Comparison of ENCODE assay signal across 16 cellular contexts in genomic region chr7:3461923-3462322, GRCh38.
A peak's percentile ranks its signal among the peaks of the same experiment; 100 is the strongest.
DNase-seq lines count a peak whose midpoint lies in the region; ATAC-seq and TF ChIP-seq lines count a peak whose summit lies in the region.
"Had no signal": no experiment of that assay in that cellular context is flagged by ENCODE, and none has a peak within 500 bp of the region (broad histone marks: within the 10 kb centered on the region; RNA-seq: fewer than 3 reads in every experiment).

No MANE protein-coding gene starts in this region.

- TF ChIP-seq CTCF in CD8-positive, alpha-beta T cell (IDR thresholded peaks at IDR 0.05) = no peak

- no peak overlapping the region for H3K4me3 ChIP-seq in CD8-positive, alpha-beta T cell (ENCODE audit: low read depth, low read length)
- H3K4me3 ChIP-seq: GM23248, SJCRH30, spleen had no signal

- POLR2A ChIA-PET in CD8-positive, alpha-beta T cell (lab: Charles Lee) = interaction anchor here (0.6 to 1.3 kb wide), 4 partner anchors 18 to 710 kb away, joined by 3 read pairs; no protein-coding TSS in a partner anchor
- POLR2A ChIA-PET in activated CD4-positive, alpha-beta memory T cell treated with anti-CD3 and anti-CD28 coated beads for 36 hours (lab: Charles Lee) = interaction anchor here (0.6 kb wide), 3 partner anchors 32 to 211 kb away, joined by 3 to 5 read pairs (median 3); no protein-coding TSS in a partner anchor

- intact Hi-C loops in CD8-positive, alpha-beta T cell (cut with DNase I, micrococcal nuclease) = loop anchor here (2.0 to 10.0 kb wide), 3 partner anchors 21 to 597 kb away; partner anchors contain the start of gene SDK1 (in 2 of the 2)
- intact Hi-C loops in activated CD4-positive, alpha-beta memory T cell treated with anti-CD3 and anti-CD28 coated beads for 36 hours (cut with micrococcal nuclease) = loop anchor here (2.0 to 5.0 kb wide), 3 partner anchors 55 to 210 kb away; no protein-coding TSS in a partner anchor

- H3K4me3 Mint-ChIP-seq in CD8-positive, alpha-beta T cell = peak overlapping the region; percentile 74
- peak overlapping the region; percentile 59 for H3K4me3 Mint-ChIP-seq in activated CD4-positive, alpha-beta memory T cell treated with anti-CD3 and anti-CD28 coated beads for 36 hours
- H3K4me3 Mint-ChIP-seq: brain, IgD-negative memory B cell had no signal

- no peaks in the 10 kb centered on the region for H3K9me3 ChIP-seq in CD8-positive, alpha-beta T cell (ENCODE audit: low read length)
- H3K9me3 ChIP-seq: SJCRH30, spleen had no signal

- peaks cover 51% of the 10 kb centered on the region for H3K4me1 ChIP-seq in CD8-positive, alpha-beta T cell (ENCODE audit: insufficient read depth, low read length)

- H3K27ac ChIP-seq in CD8-positive, alpha-beta T cell (ENCODE audit: low read depth, low read length) = peak overlapping the region; percentile 2
- H3K27ac ChIP-seq: GM23248, SJCRH30 had no signal

- CTCF ChIA-PET in CD8-positive, alpha-beta T cell (lab: Charles Lee) = interaction anchor here (1.4 kb wide), 1 partner anchor 19 kb away, joined by 3 read pairs; no protein-coding TSS in a partner anchor
- CTCF ChIA-PET in activated CD4-positive, alpha-beta memory T cell treated with anti-CD3 and anti-CD28 coated beads for 36 hours (lab: Charles Lee) = no interaction called here

- H3K27me3 ChIP-seq in CD8-positive, alpha-beta T cell (ENCODE audit: insufficient read depth, low read length) = no peaks in the 10 kb centered on the region
- H3K27me3 ChIP-seq: SJCRH30, spleen had no signal

- peaks cover 46% of the 10 kb centered on the region for H3K4me1 Mint-ChIP-seq in CD8-positive, alpha-beta T cell (ENCODE audit: low read depth)
- H3K4me1 Mint-ChIP-seq in activated CD4-positive, alpha-beta memory T cell treated with anti-CD3 and anti-CD28 coated beads for 36 hours (ENCODE audit: low read depth) = peaks cover 29% of the 10 kb centered on the region
- H3K4me1 Mint-ChIP-seq: IgD-negative memory B cell had no signal

- peak overlapping the region; percentile 92 for H3K27ac Mint-ChIP-seq in CD8-positive, alpha-beta T cell
- H3K27ac Mint-ChIP-seq in activated CD4-positive, alpha-beta memory T cell treated with anti-CD3 and anti-CD28 coated beads for 36 hours = peak overlapping the region; percentile 80
- H3K27ac Mint-ChIP-seq: brain, IgD-negative memory B cell had no signal

- no peaks in the 10 kb centered on the region for H3K9me3 Mint-ChIP-seq in CD8-positive, alpha-beta T cell
- no peaks in the 10 kb centered on the region for H3K9me3 Mint-ChIP-seq in activated CD4-positive, alpha-beta memory T cell treated with anti-CD3 and anti-CD28 coated beads for 36 hours

- peak; percentile 28 to 84 (median 62) for DNase-seq in CD8-positive, alpha-beta T cell
- peak; percentile 83 for DNase-seq in activated CD4-positive, alpha-beta memory T cell treated with anti-CD3 and anti-CD28 coated beads for 36 hours
- peak; percentile 64 for DNase-seq in activated naive CD4-positive, alpha-beta T cell treated with anti-CD3 and anti-CD28 coated beads, Interleukin-2, amount 50 U/mL, for 16 hours
- DNase-seq in stimulated activated CD4-positive, alpha-beta T cell treated with anti-CD3 and anti-CD28 coated beads, Interleukin-4, amount 100 ng/mL, for 24 hours = peak; percentile 69
- DNase-seq in SIG-M5 (lab: John Stamatoyannopoulos, UW) (no peak), SW 1271 (lab: John Stamatoyannopoulos, UW) (no peak), NCI-H1048 (lab: John Stamatoyannopoulos, UW) (no peak), T1000 (lab: John Stamatoyannopoulos, UW) (no peak)
- DNase-seq: EL, erythroblast, GM23248, NCI-H226, SJCRH30, spleen had no signal

- ATAC-seq in CD8-positive, alpha-beta T cell = peak; percentile 85

- H3K27me3 Mint-ChIP-seq in CD8-positive, alpha-beta T cell (ENCODE audit: low read depth) = no peaks in the 10 kb centered on the region
- no peaks in the 10 kb centered on the region for H3K27me3 Mint-ChIP-seq in activated CD4-positive, alpha-beta memory T cell treated with anti-CD3 and anti-CD28 coated beads for 36 hours
- H3K27me3 Mint-ChIP-seq: brain had no signal

- no peaks in the 10 kb centered on the region for H3K36me3 ChIP-seq in CD8-positive, alpha-beta T cell (ENCODE audit: insufficient read depth, low read length)
- H3K36me3 ChIP-seq: SJCRH30, spleen had no signal

- H3K36me3 Mint-ChIP-seq in CD8-positive, alpha-beta T cell = no peaks in the 10 kb centered on the region
- H3K36me3 Mint-ChIP-seq in activated CD4-positive, alpha-beta memory T cell treated with anti-CD3 and anti-CD28 coated beads for 36 hours = no peaks in the 10 kb centered on the region
- H3K36me3 Mint-ChIP-seq: IgD-negative memory B cell had no signal

Comparison
In these comparisons a context has a peak if more than half of its experiments do, and no peak if none do; other contexts are left out.
1. DNase-seq: peak in CD8-positive, alpha-beta T cell (7 of 7), activated CD4-positive, alpha-beta memory T cell treated with anti-CD3 and anti-CD28 coated beads for 36 hours (single experiment), activated naive CD4-positive, alpha-beta T cell treated with anti-CD3 and anti-CD28 coated beads, Interleukin-2, amount 50 U/mL, for 16 hours (single experiment) and stimulated activated CD4-positive, alpha-beta T cell treated with anti-CD3 and anti-CD28 coated beads, Interleukin-4, amount 100 ng/mL, for 24 hours (single experiment); none in SIG-M5 (single experiment), SW 1271 (0 of 2), NCI-H1048 (single experiment) and T1000 (single experiment).